2 cellular contexts compared by ENCODE assay signal in the genomic region with DNA sequence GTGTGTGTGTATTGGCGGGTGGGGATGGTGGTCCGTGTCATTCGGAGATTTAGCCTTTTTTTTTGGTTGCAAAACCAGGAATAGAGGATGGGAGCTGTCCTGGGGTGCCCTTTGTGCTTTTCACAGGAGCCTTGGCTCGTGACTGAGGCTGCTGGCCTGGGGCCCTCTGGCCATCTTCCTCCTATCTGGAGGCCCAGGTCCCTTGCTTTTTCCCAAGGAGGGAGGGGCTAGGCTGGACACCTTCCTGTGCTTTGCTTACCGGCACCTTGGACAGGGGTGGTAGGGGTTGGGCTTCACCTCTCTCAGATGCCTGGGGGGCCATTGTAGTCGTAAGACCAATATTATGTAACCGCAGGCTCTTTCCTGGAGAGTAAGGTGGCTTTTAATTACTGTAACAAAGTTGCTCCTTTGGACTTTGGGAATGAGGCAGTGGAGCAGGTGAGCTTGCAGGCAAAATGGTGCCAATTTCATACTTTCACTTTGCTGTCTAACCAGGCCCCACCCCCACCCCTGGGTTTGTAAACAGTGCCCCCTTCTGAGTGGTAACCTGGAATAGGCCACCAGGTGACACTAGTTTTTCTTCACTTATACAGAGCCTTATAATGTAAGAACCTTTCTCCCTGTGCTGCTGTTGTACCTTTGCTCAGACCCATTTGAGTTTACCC.
A peak's percentile ranks its signal among the peaks of the same experiment; 100 is the strongest.
TF ChIP-seq lines count a peak whose summit lies in the region.

No MANE protein-coding gene starts in this region.

TF ChIP-seq in SK-N-SH treated with all-trans-retinoic acid at 6 μM for 48 hours, 23 proteins besides CTCF, POLR2A, EP300 and RAD21 (continued from another document):
- TF ChIP-seq, protein P1, sequence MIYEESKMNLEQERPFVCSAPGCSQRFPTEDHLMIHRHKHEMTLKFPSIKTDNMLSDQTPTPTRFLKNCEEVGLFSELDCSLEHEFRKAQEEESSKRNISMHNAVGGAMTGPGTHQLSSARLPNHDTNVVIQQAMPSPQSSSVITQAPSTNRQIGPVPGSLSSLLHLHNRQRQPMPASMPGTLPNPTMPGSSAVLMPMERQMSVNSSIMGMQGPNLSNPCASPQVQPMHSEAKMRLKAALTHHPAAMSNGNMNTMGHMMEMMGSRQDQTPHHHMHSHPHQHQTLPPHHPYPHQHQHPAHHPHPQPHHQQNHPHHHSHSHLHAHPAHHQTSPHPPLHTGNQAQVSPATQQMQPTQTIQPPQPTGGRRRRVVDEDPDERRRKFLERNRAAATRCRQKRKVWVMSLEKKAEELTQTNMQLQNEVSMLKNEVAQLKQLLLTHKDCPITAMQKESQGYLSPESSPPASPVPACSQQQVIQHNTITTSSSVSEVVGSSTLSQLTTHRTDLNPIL (CRISPR knock-in tag; IDR thresholded peaks at IDR 0.05; ENCODE audit: low read depth): no peak
- TF ChIP-seq ZNF8 (CRISPR knock-in tag; IDR thresholded peaks at IDR 0.05): no peak
- no peak for TF ChIP-seq PPARA (CRISPR knock-in tag; IDR thresholded peaks at IDR 0.05; ENCODE audit: borderline replicate concordance)
- TF ChIP-seq, protein P2, sequence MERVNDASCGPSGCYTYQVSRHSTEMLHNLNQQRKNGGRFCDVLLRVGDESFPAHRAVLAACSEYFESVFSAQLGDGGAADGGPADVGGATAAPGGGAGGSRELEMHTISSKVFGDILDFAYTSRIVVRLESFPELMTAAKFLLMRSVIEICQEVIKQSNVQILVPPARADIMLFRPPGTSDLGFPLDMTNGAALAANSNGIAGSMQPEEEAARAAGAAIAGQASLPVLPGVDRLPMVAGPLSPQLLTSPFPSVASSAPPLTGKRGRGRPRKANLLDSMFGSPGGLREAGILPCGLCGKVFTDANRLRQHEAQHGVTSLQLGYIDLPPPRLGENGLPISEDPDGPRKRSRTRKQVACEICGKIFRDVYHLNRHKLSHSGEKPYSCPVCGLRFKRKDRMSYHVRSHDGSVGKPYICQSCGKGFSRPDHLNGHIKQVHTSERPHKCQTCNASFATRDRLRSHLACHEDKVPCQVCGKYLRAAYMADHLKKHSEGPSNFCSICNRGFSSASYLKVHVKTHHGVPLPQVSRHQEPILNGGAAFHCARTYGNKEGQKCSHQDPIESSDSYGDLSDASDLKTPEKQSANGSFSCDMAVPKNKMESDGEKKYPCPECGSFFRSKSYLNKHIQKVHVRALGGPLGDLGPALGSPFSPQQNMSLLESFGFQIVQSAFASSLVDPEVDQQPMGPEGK (CRISPR knock-in tag; IDR thresholded peaks at IDR 0.05; ENCODE audit: borderline replicate concordance): no peak
- TF ChIP-seq TOX (CRISPR knock-in tag; IDR thresholded peaks at IDR 0.05; ENCODE audit: borderline replicate concordance): no peak
- TF ChIP-seq ZC3H10 (CRISPR knock-in tag; IDR thresholded peaks at IDR 0.05): no peak
- TF ChIP-seq ZNF565 (CRISPR knock-in tag; conservative IDR thresholded peaks at IDR 0.05; ENCODE audit: low read depth): no peak
- no peak for TF ChIP-seq RARB (CRISPR knock-in tag; IDR thresholded peaks at IDR 0.05)
- TF ChIP-seq GLIS3 (CRISPR knock-in tag; IDR thresholded peaks at IDR 0.05): no peak
- TF ChIP-seq ZNF70 (CRISPR knock-in tag; IDR thresholded peaks at IDR 0.05): no peak
- TF ChIP-seq ZFP3 (CRISPR knock-in tag; IDR thresholded peaks at IDR 0.05): no peak
- TF ChIP-seq, protein P3, sequence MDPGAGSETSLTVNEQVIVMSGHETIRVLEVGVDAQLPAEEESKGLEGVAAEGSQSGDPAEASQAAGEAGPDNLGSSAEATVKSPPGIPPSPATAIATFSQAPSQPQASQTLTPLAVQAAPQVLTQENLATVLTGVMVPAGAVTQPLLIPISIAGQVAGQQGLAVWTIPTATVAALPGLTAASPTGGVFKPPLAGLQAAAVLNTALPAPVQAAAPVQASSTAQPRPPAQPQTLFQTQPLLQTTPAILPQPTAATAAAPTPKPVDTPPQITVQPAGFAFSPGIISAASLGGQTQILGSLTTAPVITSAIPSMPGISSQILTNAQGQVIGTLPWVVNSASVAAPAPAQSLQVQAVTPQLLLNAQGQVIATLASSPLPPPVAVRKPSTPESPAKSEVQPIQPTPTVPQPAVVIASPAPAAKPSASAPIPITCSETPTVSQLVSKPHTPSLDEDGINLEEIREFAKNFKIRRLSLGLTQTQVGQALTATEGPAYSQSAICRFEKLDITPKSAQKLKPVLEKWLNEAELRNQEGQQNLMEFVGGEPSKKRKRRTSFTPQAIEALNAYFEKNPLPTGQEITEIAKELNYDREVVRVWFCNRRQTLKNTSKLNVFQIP (CRISPR knock-in tag; IDR thresholded peaks at IDR 0.05; ENCODE audit: borderline replicate concordance, low read depth): no peak
- TF ChIP-seq, protein P4, sequence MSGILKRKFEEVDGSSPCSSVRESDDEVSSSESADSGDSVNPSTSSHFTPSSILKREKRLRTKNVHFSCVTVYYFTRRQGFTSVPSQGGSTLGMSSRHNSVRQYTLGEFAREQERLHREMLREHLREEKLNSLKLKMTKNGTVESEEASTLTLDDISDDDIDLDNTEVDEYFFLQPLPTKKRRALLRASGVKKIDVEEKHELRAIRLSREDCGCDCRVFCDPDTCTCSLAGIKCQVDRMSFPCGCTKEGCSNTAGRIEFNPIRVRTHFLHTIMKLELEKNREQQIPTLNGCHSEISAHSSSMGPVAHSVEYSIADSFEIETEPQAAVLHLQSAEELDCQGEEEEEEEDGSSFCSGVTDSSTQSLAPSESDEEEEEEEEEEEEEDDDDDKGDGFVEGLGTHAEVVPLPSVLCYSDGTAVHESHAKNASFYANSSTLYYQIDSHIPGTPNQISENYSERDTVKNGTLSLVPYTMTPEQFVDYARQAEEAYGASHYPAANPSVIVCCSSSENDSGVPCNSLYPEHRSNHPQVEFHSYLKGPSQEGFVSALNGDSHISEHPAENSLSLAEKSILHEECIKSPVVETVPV (CRISPR knock-in tag; IDR thresholded peaks at IDR 0.05): no peak
- no peak for TF ChIP-seq BACH2 (CRISPR knock-in tag; IDR thresholded peaks at IDR 0.05; ENCODE audit: borderline replicate concordance)
- TF ChIP-seq TCF4 (CRISPR knock-in tag; IDR thresholded peaks at IDR 0.05; ENCODE audit: borderline replicate concordance): no peak

TF ChIP-seq in K562, 482 proteins besides CTCF, POLR2A, EP300 and RAD21 (continued from another document and continues in another):
- TF ChIP-seq, protein P1 (CRISPR knock-in tag; IDR thresholded peaks at IDR 0.05): no peak
- TF ChIP-seq HMBOX1 (IDR thresholded peaks at IDR 0.05) (peak; percentile 75), EP400 (IDR thresholded peaks at IDR 0.05) (peak; percentile 11; the same call in 1 of the 2 replicates), TBP (optimal IDR thresholded peaks at IDR 0.05; ENCODE audit: low read depth, low read length) (peak; percentile 21), ELK3 (CRISPR knock-in tag; IDR thresholded peaks at IDR 0.05) (no peak), SMARCE1 (IDR thresholded peaks at IDR 0.05) (0 out of 2 replicates have a peak, but pooled peaks have one; percentile 26), RUNX1 (IDR thresholded peaks at IDR 0.05; ENCODE audit: low read depth) (no peak), EWSR1 (IDR thresholded peaks at IDR 0.05; ENCODE audit: borderline replicate concordance, low read depth, partially characterized antibody) (no peak), ZBED1 (IDR thresholded peaks at IDR 0.05) (no peak), DACH1 (IDR thresholded peaks at IDR 0.05; ENCODE audit: partially characterized antibody) (no peak), FOXK2 (conservative IDR thresholded peaks at IDR 0.05 in 1 of 2, IDR thresholded peaks at IDR 0.05 in 1 of 2; ENCODE audit: low read depth in 2 of 2) (peak; percentile 74 to 80), ZNF134 (CRISPR knock-in tag; conservative IDR thresholded peaks at IDR 0.05) (no peak), CHD1 (IDR thresholded peaks at IDR 0.05; ENCODE audit: low read length) (peak; percentile 35), ZNF263 (CRISPR knock-in tag; IDR thresholded peaks at IDR 0.05; ENCODE audit: borderline replicate concordance) (no peak), TEAD1 (CRISPR knock-in tag; IDR thresholded peaks at IDR 0.05) (no peak), ARID2 (IDR thresholded peaks at IDR 0.05) (0 out of 2 replicates have a peak, but pooled peaks have one; percentile 25), ZNF511 (CRISPR knock-in tag; IDR thresholded peaks at IDR 0.05) (no peak), RBFOX2 (IDR thresholded peaks at IDR 0.05; ENCODE audit: low read depth, low read length) (no peak), FOXA3 (CRISPR knock-in tag; conservative IDR thresholded peaks at IDR 0.05 in 1 of 2, IDR thresholded peaks at IDR 0.05 in 1 of 2) (0 out of 4 replicates have a peak, but pooled peaks of 1 of the 2 experiments have one; percentile 16), ZNF282 (CRISPR knock-in tag; IDR thresholded peaks at IDR 0.05) (no peak), FOXP1 (CRISPR knock-in tag; IDR thresholded peaks at IDR 0.05) (no peak), STAT5A (IDR thresholded peaks at IDR 0.05; ENCODE audit: borderline replicate concordance, low read length) (no peak), KDM4B (IDR thresholded peaks at IDR 0.05; ENCODE audit: borderline replicate concordance in 2 of 2, low read depth in 1 of 2) (no peak), SRSF3 (IDR thresholded peaks at IDR 0.05; ENCODE audit: insufficient read depth, low read length) (no peak), ZNF280B (CRISPR knock-in tag; IDR thresholded peaks at IDR 0.05) (no peak), CCNT2 (IDR thresholded peaks at IDR 0.05; ENCODE audit: borderline replicate concordance, extremely low read depth, insufficient read length, low read depth, low read length) (no peak), SMARCA4 (IDR thresholded peaks at IDR 0.05) (peak; percentile 62; the same call in 1 of the 2 replicates), ZNF57 (CRISPR knock-in tag; IDR thresholded peaks at IDR 0.05) (no peak)
- TF ChIP-seq, protein P5, sequence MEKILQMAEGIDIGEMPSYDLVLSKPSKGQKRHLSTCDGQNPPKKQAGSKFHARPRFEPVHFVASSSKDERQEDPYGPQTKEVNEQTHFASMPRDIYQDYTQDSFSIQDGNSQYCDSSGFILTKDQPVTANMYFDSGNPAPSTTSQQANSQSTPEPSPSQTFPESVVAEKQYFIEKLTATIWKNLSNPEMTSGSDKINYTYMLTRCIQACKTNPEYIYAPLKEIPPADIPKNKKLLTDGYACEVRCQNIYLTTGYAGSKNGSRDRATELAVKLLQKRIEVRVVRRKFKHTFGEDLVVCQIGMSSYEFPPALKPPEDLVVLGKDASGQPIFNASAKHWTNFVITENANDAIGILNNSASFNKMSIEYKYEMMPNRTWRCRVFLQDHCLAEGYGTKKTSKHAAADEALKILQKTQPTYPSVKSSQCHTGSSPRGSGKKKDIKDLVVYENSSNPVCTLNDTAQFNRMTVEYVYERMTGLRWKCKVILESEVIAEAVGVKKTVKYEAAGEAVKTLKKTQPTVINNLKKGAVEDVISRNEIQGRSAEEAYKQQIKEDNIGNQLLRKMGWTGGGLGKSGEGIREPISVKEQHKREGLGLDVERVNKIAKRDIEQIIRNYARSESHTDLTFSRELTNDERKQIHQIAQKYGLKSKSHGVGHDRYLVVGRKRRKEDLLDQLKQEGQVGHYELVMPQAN (IDR thresholded peaks at IDR 0.05; ENCODE audit: borderline replicate concordance): 0 out of 2 replicates have a peak, but pooled peaks have one; percentile 30
- TF ChIP-seq, protein P6, sequence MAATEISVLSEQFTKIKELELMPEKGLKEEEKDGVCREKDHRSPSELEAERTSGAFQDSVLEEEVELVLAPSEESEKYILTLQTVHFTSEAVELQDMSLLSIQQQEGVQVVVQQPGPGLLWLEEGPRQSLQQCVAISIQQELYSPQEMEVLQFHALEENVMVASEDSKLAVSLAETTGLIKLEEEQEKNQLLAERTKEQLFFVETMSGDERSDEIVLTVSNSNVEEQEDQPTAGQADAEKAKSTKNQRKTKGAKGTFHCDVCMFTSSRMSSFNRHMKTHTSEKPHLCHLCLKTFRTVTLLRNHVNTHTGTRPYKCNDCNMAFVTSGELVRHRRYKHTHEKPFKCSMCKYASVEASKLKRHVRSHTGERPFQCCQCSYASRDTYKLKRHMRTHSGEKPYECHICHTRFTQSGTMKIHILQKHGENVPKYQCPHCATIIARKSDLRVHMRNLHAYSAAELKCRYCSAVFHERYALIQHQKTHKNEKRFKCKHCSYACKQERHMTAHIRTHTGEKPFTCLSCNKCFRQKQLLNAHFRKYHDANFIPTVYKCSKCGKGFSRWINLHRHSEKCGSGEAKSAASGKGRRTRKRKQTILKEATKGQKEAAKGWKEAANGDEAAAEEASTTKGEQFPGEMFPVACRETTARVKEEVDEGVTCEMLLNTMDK (IDR thresholded peaks at IDR 0.05; ENCODE audit: borderline replicate concordance, insufficient read depth, low read depth, low read length, poor library complexity, severe bottlenecking): peak; percentile 75
